ENCODE assay signal across 8 cellular contexts in genomic region chr2:48530033-48530804, GRCh38. TPM values are rescaled to one million over a fixed set of nuclear protein-coding genes. Genes with fewer than 3 reads are reported as not detected.
DNase-seq lines count a peak whose midpoint lies in the region; ATAC-seq and TF ChIP-seq lines count a peak whose summit lies in the region.

TSS of gene STON1 (plus strand) at chr2:48530154. CDS start at chr2:48580634, 50,480 bp downstream.

- no peak for TF ChIP-seq POLR2A in transverse colon (IDR thresholded peaks at IDR 0.05)

- intact Hi-C loops in transverse colon (cut with DNase I; ENCODE audit: low total_unique reads): loop anchor here (5.0 kb wide), 1 partner anchor 58 kb away; no protein-coding TSS in a partner anchor

- peak within 1 kb of the TSS; percentile 63 to 83 (median 64) for H3K4me3 ChIP-seq in transverse colon

- DNase-seq in SKM-1 treated with dmso at 0.1 percent for 144 hours (lab: John Stamatoyannopoulos, UW; ENCODE audit: unreplicated experiment): peak; percentile 2
- no peak for DNase-seq in SKM-1 (lab: John Stamatoyannopoulos, UW; ENCODE audit: unreplicated experiment)
- DNase-seq in HuH-7.5 (ENCODE audit: low spot score): peak; percentile 41
- peak; percentile 42 for DNase-seq in activated CD8-positive, alpha-beta memory T cell treated with anti-CD3 and anti-CD28 coated beads, Interleukin-2, amount 10 ng/mL, durations not matched to agents 7 days and 5 days
- peak; percentile 29 for DNase-seq in myocyte (ENCODE audit: low read depth)
- peak; percentile 39 for DNase-seq in transverse colon
- DNase-seq in NOMO-1 treated with DMSO at 0.1 percent for 48 hours (lab: John Stamatoyannopoulos, UW; ENCODE audit: unreplicated experiment): no peak

- H3K9me3 ChIP-seq in transverse colon: no peaks in the 10 kb centered on the region

- no peaks in the 10 kb centered on the region for H3K9me3 Mint-ChIP-seq in activated CD8-positive, alpha-beta memory T cell treated with anti-CD3 and anti-CD28 coated beads, Interleukin-2, amount 10 ng/mL, durations not matched to agents 7 days and 5 days (ENCODE audit: low read depth)

- CTCF ChIA-PET in activated CD8-positive, alpha-beta memory T cell treated with anti-CD3 and anti-CD28 coated beads, Interleukin-2, amount 10 ng/mL, durations not matched to agents 7 days and 5 days (lab: Charles Lee): no interaction called here

- peaks cover 7% of the 10 kb centered on the region for H3K36me3 Mint-ChIP-seq in activated CD8-positive, alpha-beta memory T cell treated with anti-CD3 and anti-CD28 coated beads, Interleukin-2, amount 10 ng/mL, durations not matched to agents 7 days and 5 days

- peak in 1 of 5 experiments; percentile 13 for TF ChIP-seq CTCF in transverse colon (IDR thresholded peaks at IDR 0.05)

- peaks cover 4 to 24% (median 19%) of the 10 kb centered on the region in 4 donors for H3K4me1 ChIP-seq in transverse colon

- 2 to 3% methylated on average over 9 to 39 of the region's 62 CpGs for WGBS in transverse colon (ENCODE audit: low coverage in 1 of 2), 2 donors

- H3K4me3 Mint-ChIP-seq in activated CD8-positive, alpha-beta memory T cell treated with anti-CD3 and anti-CD28 coated beads, Interleukin-2, amount 10 ng/mL, durations not matched to agents 7 days and 5 days: peak within 1 kb of the TSS; percentile 69

- ATAC-seq in activated CD8-positive, alpha-beta memory T cell treated with anti-CD3 and anti-CD28 coated beads, Interleukin-2, amount 10 ng/mL, durations not matched to agents 7 days and 5 days: peak; percentile 74
- peak; percentile 36 for ATAC-seq in esophagus mucosa

- in situ Hi-C loops in transverse colon (cut with MboI; ENCODE audit: low pct_ligation_motif_present in 1 of 4, low pct_unique_long_range_greater_than_20kb in 1 of 4, low sequenced_read_pairs in 3 of 4): no loop called here

- no peak within 1 kb of the TSS for H3K27ac Mint-ChIP-seq in activated CD8-positive, alpha-beta memory T cell treated with anti-CD3 and anti-CD28 coated beads, Interleukin-2, amount 10 ng/mL, durations not matched to agents 7 days and 5 days

- peak within 1 kb of the TSS; percentile 84 to 96 (median 88) for H3K27ac ChIP-seq in transverse colon

- peaks cover 11% of the 10 kb centered on the region for H3K27me3 ChIP-seq in transverse colon

- peaks cover 10% of the 10 kb centered on the region for H3K4me1 Mint-ChIP-seq in activated CD8-positive, alpha-beta memory T cell treated with anti-CD3 and anti-CD28 coated beads, Interleukin-2, amount 10 ng/mL, durations not matched to agents 7 days and 5 days

- H3K27me3 Mint-ChIP-seq in activated CD8-positive, alpha-beta memory T cell treated with anti-CD3 and anti-CD28 coated beads, Interleukin-2, amount 10 ng/mL, durations not matched to agents 7 days and 5 days: peaks cover 5% of the 10 kb centered on the region

- H3K36me3 ChIP-seq in transverse colon: no peaks in the 10 kb centered on the region

- no peak for TF ChIP-seq EP300 in transverse colon (IDR thresholded peaks at IDR 0.05; ENCODE audit: low read depth)

RNA-seq across cellular contexts. Expression of gene STON1, which starts in this region (rescaled TPM):
- total RNA-seq in activated CD8-positive, alpha-beta memory T cell treated with anti-CD3 and anti-CD28 coated beads, Interleukin-2, amount 10 ng/mL, durations not matched to agents 7 days and 5 days: 1 to 10 TPM; 2.4 to 3.5 TPM
- 2.4 TPM for total RNA-seq in esophagus mucosa
- 3.2 and 7.8 TPM in 2 replicates for total RNA-seq in myocyte
- polyA plus RNA-seq in myocyte (2012): 3.4 TPM
- 10 to 100 TPM; 21.4 to 39.2 (median 27.1) TPM for total RNA-seq in transverse colon

Comparison
In these comparisons a context has a peak if more than half of its experiments do, and no peak if none do; other contexts are left out.
1. DNase-seq: peak in SKM-1 treated with dmso at 0.1 percent for 144 hours (single experiment), HuH-7.5 (single experiment), activated CD8-positive, alpha-beta memory T cell treated with anti-CD3 and anti-CD28 coated beads, Interleukin-2, amount 10 ng/mL, durations not matched to agents 7 days and 5 days (single experiment), myocyte (single experiment) and transverse colon (single experiment); none in SKM-1 (single experiment) and NOMO-1 treated with DMSO at 0.1 percent for 48 hours (single experiment).